ENCODE assay signal across 8 cellular contexts in genomic region chr10:116470768-116471415, GRCh38. TPM values are rescaled to one million over a fixed set of nuclear protein-coding genes. Genes with fewer than 3 reads are reported as not detected.
DNase-seq lines count a peak whose midpoint lies in the region; ATAC-seq and TF ChIP-seq lines count a peak whose summit lies in the region.

No MANE protein-coding gene starts in this region.

- ATAC-seq in CD8-positive, alpha-beta T cell = no peak

- H3K9me3 ChIP-seq in SJCRH30 (replicated peaks) = no peaks in the 10 kb centered on the region
- H3K9me3 ChIP-seq in CD8-positive, alpha-beta T cell (ENCODE audit: low read length) = no peaks in the 10 kb centered on the region

- H3K4me1 Mint-ChIP-seq in CD8-positive, alpha-beta T cell (ENCODE audit: low read depth) = no peaks in the 10 kb centered on the region

- CTCF ChIA-PET in HEK293T (lab: Yijun Ruan, JAX) = interaction anchor here (0.8 kb wide), 1 partner anchor 51 kb away, joined by 4 read pairs; no protein-coding TSS in a partner anchor
- CTCF ChIA-PET in CD8-positive, alpha-beta T cell (lab: Charles Lee) = no interaction called here

- H3K27ac ChIP-seq in C4-2B = no peak overlapping the region
- H3K27ac ChIP-seq in SJCRH30 = no peak overlapping the region
- no peak overlapping the region for H3K27ac ChIP-seq in CD8-positive, alpha-beta T cell (ENCODE audit: low read depth, low read length)

- no peaks in the 10 kb centered on the region for H3K36me3 Mint-ChIP-seq in CD8-positive, alpha-beta T cell

- H3K27ac Mint-ChIP-seq in CD8-positive, alpha-beta T cell = no peak overlapping the region

- H3K4me3 Mint-ChIP-seq in CD8-positive, alpha-beta T cell = no peak overlapping the region

- H3K27me3 ChIP-seq in SJCRH30 = no peaks in the 10 kb centered on the region
- H3K27me3 ChIP-seq in kidney epithelial cell (ENCODE audit: control insufficient read depth, insufficient read depth, low read length) = no peaks in the 10 kb centered on the region
- no peaks in the 10 kb centered on the region for H3K27me3 ChIP-seq in CD8-positive, alpha-beta T cell (ENCODE audit: insufficient read depth, low read length)

- H3K27me3 Mint-ChIP-seq in CD8-positive, alpha-beta T cell (ENCODE audit: low read depth) = no peaks in the 10 kb centered on the region

- H3K4me3 ChIP-seq in SJCRH30 (no peak overlapping the region), kidney epithelial cell (ENCODE audit: low read depth, low read length) (no peak overlapping the region)
- no peak overlapping the region for H3K4me3 ChIP-seq in CD8-positive, alpha-beta T cell (ENCODE audit: low read depth, low read length)

- H3K9me3 Mint-ChIP-seq in CD8-positive, alpha-beta T cell = no peaks in the 10 kb centered on the region

- TF ChIP-seq CTCF in C4-2B (conservative IDR thresholded peaks at IDR 0.05) = peak; percentile 85
- TF ChIP-seq CTCF in kidney epithelial cell (IDR thresholded peaks at IDR 0.05; ENCODE audit: insufficient read depth, low read length, poor library complexity, severe bottlenecking) = peak; percentile 69
- no peak for TF ChIP-seq CTCF in CD8-positive, alpha-beta T cell (IDR thresholded peaks at IDR 0.05)

- POLR2A ChIA-PET in HEK293T (lab: Yijun Ruan, JAX) = no interaction called here
- POLR2A ChIA-PET in CD8-positive, alpha-beta T cell (lab: Charles Lee) = no interaction called here

- H3K4me1 ChIP-seq in SJCRH30 = no peaks in the 10 kb centered on the region
- H3K4me1 ChIP-seq in CD8-positive, alpha-beta T cell (ENCODE audit: insufficient read depth, low read length) = no peaks in the 10 kb centered on the region

- peak; percentile 60 for DNase-seq in HEK293T (ENCODE audit: extremely low spot score)
- DNase-seq in SJCRH30 = peak; percentile 34 to 47
- no peak for DNase-seq in kidney epithelial cell (ENCODE audit: low read depth)
- no peak for DNase-seq in globus pallidus (ENCODE audit: low spot score)
- DNase-seq in CD8-positive, alpha-beta T cell = no peak
- DNase-seq in NCI-H187 treated with DMSO at 0.1 percent for 48 hours (lab: John Stamatoyannopoulos, UW) = no peak
- DNase-seq in NCI-H1417 treated with DMSO at 0.1 percent for 48 hours (lab: John Stamatoyannopoulos, UW) = no peak

- H3K36me3 ChIP-seq in SJCRH30 = no peaks in the 10 kb centered on the region
- no peaks in the 10 kb centered on the region for H3K36me3 ChIP-seq in kidney epithelial cell (ENCODE audit: control insufficient read depth, insufficient read depth, low read length)
- H3K36me3 ChIP-seq in CD8-positive, alpha-beta T cell (ENCODE audit: insufficient read depth, low read length) = no peaks in the 10 kb centered on the region

- intact Hi-C loops in CD8-positive, alpha-beta T cell (cut with DNase I, micrococcal nuclease) = no loop called here

TF ChIP-seq in HEK293T, 16 proteins besides CTCF, POLR2A, EP300 and RAD21:
- no peak for TF ChIP-seq PKNOX1 (IDR thresholded peaks at IDR 0.05)
- TF ChIP-seq ELF4 (IDR thresholded peaks at IDR 0.05) = no peak
- no peak for TF ChIP-seq SP1 (IDR thresholded peaks at IDR 0.05)
- TF ChIP-seq LEF1 (IDR thresholded peaks at IDR 0.05; ENCODE audit: borderline replicate concordance) = no peak
- no peak for TF ChIP-seq SUZ12 (IDR thresholded peaks at IDR 0.05)
- TF ChIP-seq FOXM1 (IDR thresholded peaks at IDR 0.05; ENCODE audit: borderline replicate concordance) = no peak
- no peak for TF ChIP-seq TARDBP (IDR thresholded peaks at IDR 0.05)
- TF ChIP-seq ARNT (IDR thresholded peaks at IDR 0.05) = no peak
- TF ChIP-seq CTBP1 (IDR thresholded peaks at IDR 0.05; ENCODE audit: borderline replicate concordance) = no peak
- no peak for TF ChIP-seq BHLHE40 (IDR thresholded peaks at IDR 0.05; ENCODE audit: borderline replicate concordance)
- no peak for TF ChIP-seq NFRKB (IDR thresholded peaks at IDR 0.05)
- TF ChIP-seq ZNF384 (IDR thresholded peaks at IDR 0.05) = no peak
- no peak for TF ChIP-seq HDGF (IDR thresholded peaks at IDR 0.05; ENCODE audit: borderline replicate concordance)

RNA-seq across cellular contexts. Expression of gene PNLIPRP3, which starts 43.2 kb away (rescaled TPM):
- total RNA-seq in SJCRH30 (2014; rRNA removed; shearing (Covaris generic)) = 0.10 TPM in 1 of 2 replicates, not detected in the other
- not detected in 2 replicates for total RNA-seq in kidney epithelial cell
- total RNA-seq in CD8-positive, alpha-beta T cell = not detected

Comparison
In these comparisons a context has a peak if more than half of its experiments do, and no peak if none do; other contexts are left out.
1. DNase-seq: peak in HEK293T (single experiment) and SJCRH30 (2 of 2); none in kidney epithelial cell (single experiment), globus pallidus (single experiment), CD8-positive, alpha-beta T cell (0 of 7), NCI-H187 treated with DMSO at 0.1 percent for 48 hours (single experiment) and NCI-H1417 treated with DMSO at 0.1 percent for 48 hours (single experiment).